10 cellular contexts compared by ENCODE assay signal in genomic region chr2:26355038-26355995, GRCh38. TPM values are rescaled to one million over a fixed set of nuclear protein-coding genes. Genes with fewer than 3 reads are reported as not detected.
DNase-seq lines count a peak whose midpoint lies in the region; ATAC-seq and TF ChIP-seq lines count a peak whose summit lies in the region.
"Had no signal": no experiment of that assay in that cellular context is flagged by ENCODE, and none has a peak within 500 bp of the region (broad histone marks: within the 10 kb centered on the region; RNA-seq: fewer than 3 reads in every experiment).

No MANE protein-coding gene starts in this region.

- peaks cover 21% of the 10 kb centered on the region for H3K36me3 Mint-ChIP-seq in T-helper 2 cell treated with Interferon-gamma antibody and Interleukin-4, amounts not matched to agents 5 μg/mL and 100 μg/mL, for 36 hours (ENCODE audit: low read depth)
- H3K36me3 Mint-ChIP-seq in T-cell = peaks cover 17% of the 10 kb centered on the region

- H3K27ac ChIP-seq in HEK293 (ENCODE audit: extremely low read depth, low read depth, low read length) (no peak overlapping the region), aorta (ENCODE audit: low read depth in 1 of 2, low read length in 2 of 2) (no peak overlapping the region)

- H3K4me3 ChIP-seq in HEK293 (ENCODE audit: low read depth, low read length) (peak overlapping the region; percentile 2; the same call in 1 of the 2 replicates), aorta (ENCODE audit: low read length in 2 of 2) (no peak overlapping the region)

- H3K9me3 ChIP-seq in HEK293 (ENCODE audit: control insufficient read depth, insufficient read depth, low read depth, low read length) (no peaks in the 10 kb centered on the region), aorta (ENCODE audit: control insufficient read depth, low read length) (no peaks in the 10 kb centered on the region)

- no peak overlapping the region for H3K4me3 Mint-ChIP-seq in T-helper 2 cell treated with Interferon-gamma antibody and Interleukin-4, amounts not matched to agents 5 μg/mL and 100 μg/mL, for 36 hours
- no peak overlapping the region for H3K4me3 Mint-ChIP-seq in T-cell
- H3K4me3 Mint-ChIP-seq: memory B cell had no signal

- intact Hi-C loops in aorta (cut with DNase I) = no loop called here

- no peaks in the 10 kb centered on the region for H3K9me3 Mint-ChIP-seq in T-helper 2 cell treated with Interferon-gamma antibody and Interleukin-4, amounts not matched to agents 5 μg/mL and 100 μg/mL, for 36 hours
- no peaks in the 10 kb centered on the region for H3K9me3 Mint-ChIP-seq in T-cell
- H3K9me3 Mint-ChIP-seq: memory B cell had no signal

- peaks cover 36% of the 10 kb centered on the region for H3K4me1 Mint-ChIP-seq in T-helper 2 cell treated with Interferon-gamma antibody and Interleukin-4, amounts not matched to agents 5 μg/mL and 100 μg/mL, for 36 hours (ENCODE audit: low read depth)
- H3K4me1 Mint-ChIP-seq in T-cell = peaks cover 61 to 71% (median 67%) of the 10 kb centered on the region in 3 donors

- DNase-seq in AG08396 (ENCODE audit: low spot score) = peak; percentile 67
- DNase-seq in T-helper 2 cell treated with Interferon-gamma antibody and Interleukin-4, amounts not matched to agents 5 μg/mL and 100 μg/mL, for 36 hours (ENCODE audit: low spot score) = no peak
- peak; percentile 64 for DNase-seq in inferior parietal cortex (ENCODE audit: extremely low spot score)
- no peak for DNase-seq in T-helper 9 cell
- no peak for DNase-seq in NCI-H345 (lab: John Stamatoyannopoulos, UW)
- no peak for DNase-seq in aorta
- no peak for DNase-seq in T-cell
- DNase-seq: activated naive CD4-positive, alpha-beta T cell treated with Interleukin-2 at 50 U/mL for 16 hours had no signal

- peak overlapping the region; percentile 35 for H3K27ac Mint-ChIP-seq in T-helper 2 cell treated with Interferon-gamma antibody and Interleukin-4, amounts not matched to agents 5 μg/mL and 100 μg/mL, for 36 hours
- H3K27ac Mint-ChIP-seq in T-cell = no peak overlapping the region
- H3K27ac Mint-ChIP-seq: memory B cell had no signal

- ATAC-seq in aorta (ENCODE audit: low FRiP score) (no peak), T-cell (replicated peaks in 1 of 4) (no peak)

- H3K27me3 Mint-ChIP-seq in T-helper 2 cell treated with Interferon-gamma antibody and Interleukin-4, amounts not matched to agents 5 μg/mL and 100 μg/mL, for 36 hours (ENCODE audit: low read depth) = no peaks in the 10 kb centered on the region
- H3K27me3 Mint-ChIP-seq in T-cell = no peaks in the 10 kb centered on the region
- H3K27me3 Mint-ChIP-seq: memory B cell had no signal

- TF ChIP-seq CTCF in HEK293 (tag by site-specific recombination; IDR thresholded peaks at IDR 0.05) = no peak

- POLR2A ChIA-PET in HEK293 (lab: Yijun Ruan, JAX) = interaction anchor here (0.9 to 1.6 kb wide), 1 partner anchor 10 kb away, joined by 5 read pairs; the partner anchor contains the start of gene SELENOI
- POLR2A ChIA-PET in T-cell (lab: Charles Lee) = interaction anchor here (0.6 to 1.1 kb wide), 3 partner anchors 9 to 141 kb away, joined by 3 read pairs; partner anchors contain the start of gene ADGRF3 (in 1 of the 2)

- H3K27me3 ChIP-seq in aorta (ENCODE audit: control insufficient read depth in 1 of 2, insufficient read depth in 2 of 2, low read length in 1 of 2) = no peaks in the 10 kb centered on the region

- H3K36me3 ChIP-seq in HEK293 (ENCODE audit: control insufficient read depth in 2 of 2, insufficient read depth in 1 of 2, low read length in 2 of 2) (no peaks in the 10 kb centered on the region), aorta (ENCODE audit: control insufficient read depth in 1 of 2, insufficient read depth in 2 of 2, low read length in 1 of 2) (no peaks in the 10 kb centered on the region)

- CTCF ChIA-PET in HEK293 (lab: Yijun Ruan, JAX) (interaction anchor here (0.6 to 2.0 kb wide), 5 partner anchors 9 to 107 kb away, joined by 3 to 8 read pairs (median 6); partner anchors contain the start of genes ADGRF3 and SELENOI), T-cell (lab: Charles Lee) (interaction anchor here in 1 of 2 donors (0.5 kb wide), 1 partner anchor 763 kb away, joined by 4 read pairs; no protein-coding TSS in a partner anchor)

- H3K4me1 ChIP-seq in HEK293 (ENCODE audit: control insufficient read depth, insufficient read depth, low read length) = peaks cover 14% of the 10 kb centered on the region; the same call in 1 of the 2 replicates
- H3K4me1 ChIP-seq in aorta (ENCODE audit: control insufficient read depth in 1 of 2, insufficient read depth in 2 of 2, low read length in 2 of 2) = no peaks in the 10 kb centered on the region

- 65 to 74% methylated on average over 9 of the region's 9 CpGs for WGBS in aorta, 2 donors

TF ChIP-seq in HEK293, 187 proteins besides CTCF, POLR2A, EP300 and RAD21 (continues in another document):
- TF ChIP-seq, protein P1, sequence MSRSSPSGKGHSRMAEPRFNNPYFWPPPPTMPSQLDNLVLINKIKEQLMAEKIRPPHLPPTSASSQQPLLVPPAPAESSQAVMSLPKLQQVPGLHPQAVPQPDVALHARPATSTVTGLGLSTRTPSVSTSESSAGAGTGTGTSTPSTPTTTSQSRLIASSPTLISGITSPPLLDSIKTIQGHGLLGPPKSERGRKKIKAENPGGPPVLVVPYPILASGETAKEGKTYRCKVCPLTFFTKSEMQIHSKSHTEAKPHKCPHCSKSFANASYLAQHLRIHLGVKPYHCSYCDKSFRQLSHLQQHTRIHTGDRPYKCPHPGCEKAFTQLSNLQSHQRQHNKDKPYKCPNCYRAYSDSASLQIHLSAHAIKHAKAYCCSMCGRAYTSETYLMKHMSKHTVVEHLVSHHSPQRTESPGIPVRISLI (tag by site-specific recombination; IDR thresholded peaks at IDR 0.05) = peak; percentile 98
- TF ChIP-seq INSM2 (tag by site-specific recombination; IDR thresholded peaks at IDR 0.05) = peak; percentile 82
- TF ChIP-seq KLF10 (tag by site-specific recombination; IDR thresholded peaks at IDR 0.05) = peak; percentile 50; the same call in 1 of the 2 replicates
- peak; percentile 57; the same call in 1 of the 2 replicates for TF ChIP-seq TSHZ1 (tag by site-specific recombination; IDR thresholded peaks at IDR 0.05; ENCODE audit: borderline replicate concordance)
- peak; percentile 73; the same call in 1 of the 2 replicates for TF ChIP-seq ZNF24 (tag by site-specific recombination; IDR thresholded peaks at IDR 0.05)
- TF ChIP-seq ZNF324 (tag by site-specific recombination; IDR thresholded peaks at IDR 0.05) = 0 out of 2 replicates have a peak, but pooled peaks have one; percentile 51
- peak; percentile 94 for TF ChIP-seq SCRT1 (tag by site-specific recombination; IDR thresholded peaks at IDR 0.05; ENCODE audit: borderline replicate concordance)
- peak; percentile 73 for TF ChIP-seq WT1 (tag by site-specific recombination; IDR thresholded peaks at IDR 0.05)

RNA-seq across cellular contexts. Expression of gene ADGRF3, which starts 8.7 kb away (rescaled TPM):
- under 1 TPM in 1 of 2 donors, not detected in 1; 0.13 TPM for total RNA-seq in aorta
- under 1 TPM in 1 of 2 donors, not detected in 1; 0.08 TPM for polyA plus RNA-seq in aorta
- 1 to 10 TPM; 1.3 to 3.4 (median 2.1) TPM for total RNA-seq in T-cell

RNA-seq across cellular contexts. Expression of gene SELENOI, which starts 9.4 kb away (rescaled TPM):
- total RNA-seq in aorta (10 to 100 TPM; 12.3 to 15.8 TPM), T-cell (10 to 100 TPM; 18.3 to 37.1 (median 22.0) TPM)
- 1 to 10 TPM; 1.4 to 2.8 TPM for polyA plus RNA-seq in aorta

RNA-seq across cellular contexts. Expression of gene DRC1, which starts 46.4 kb away (rescaled TPM):
- total RNA-seq in aorta (under 1 TPM in 1 of 2 donors, not detected in 1; 0.51 TPM), T-cell (not detected)
- not detected for polyA plus RNA-seq in aorta

Comparison
In these comparisons a context has a peak if more than half of its experiments do, and no peak if none do; other contexts are left out.
1. DNase-seq: peak in AG08396 (single experiment) and inferior parietal cortex (single experiment); none in T-helper 2 cell treated with Interferon-gamma antibody and Interleukin-4, amounts not matched to agents 5 μg/mL and 100 μg/mL, for 36 hours (single experiment), T-helper 9 cell (single experiment), NCI-H345 (single experiment), aorta (0 of 2) and T-cell (0 of 34).